ENCODE assay signal across 8 cellular contexts in genomic region chr2:85741811-85742507, GRCh38. TPM values are rescaled to one million over a fixed set of nuclear protein-coding genes. Genes with fewer than 3 reads are reported as not detected.
DNase-seq lines count a peak whose midpoint lies in the region; ATAC-seq and TF ChIP-seq lines count a peak whose summit lies in the region.

No MANE protein-coding gene starts in this region.

- intact Hi-C loops in Right ventricle myocardium superior (cut with DNase I) = no loop called here

- no peaks in the 10 kb centered on the region for H3K4me1 Mint-ChIP-seq in activated naive CD4-positive, alpha-beta T cell treated with anti-CD3 and anti-CD28 coated beads, Interleukin-2, amount 10 ng/mL, durations not matched to agents 7 days and 5 days

- no peaks in the 10 kb centered on the region for H3K36me3 Mint-ChIP-seq in activated naive CD4-positive, alpha-beta T cell treated with anti-CD3 and anti-CD28 coated beads, Interleukin-2, amount 10 ng/mL, durations not matched to agents 7 days and 5 days

- peak overlapping the region; percentile 95 for H3K27ac ChIP-seq in VCaP

- H3K27me3 Mint-ChIP-seq in activated naive CD4-positive, alpha-beta T cell treated with anti-CD3 and anti-CD28 coated beads, Interleukin-2, amount 10 ng/mL, durations not matched to agents 7 days and 5 days = peaks cover 95% of the 10 kb centered on the region

- no peaks in the 10 kb centered on the region for H3K9me3 Mint-ChIP-seq in activated naive CD4-positive, alpha-beta T cell treated with anti-CD3 and anti-CD28 coated beads, Interleukin-2, amount 10 ng/mL, durations not matched to agents 7 days and 5 days

- DNase-seq in HCEC 1CT = peak; percentile 86
- DNase-seq in Right ventricle myocardium superior = peak; percentile 74
- peak; percentile 93 for DNase-seq in putamen (ENCODE audit: low spot score)
- DNase-seq in activated naive CD4-positive, alpha-beta T cell treated with anti-CD3 and anti-CD28 coated beads, Interleukin-2, amount 10 ng/mL, durations not matched to agents 7 days and 5 days = no peak
- no peak for DNase-seq in GM13976 (ENCODE audit: low spot score)

- CTCF ChIA-PET in activated naive CD4-positive, alpha-beta T cell treated with anti-CD3 and anti-CD28 coated beads, Interleukin-2, amount 10 ng/mL, durations not matched to agents 7 days and 5 days (lab: Charles Lee) = interaction anchor here (1.0 to 4.5 kb wide), 8 partner anchors 8 to 338 kb away, joined by 3 to 15 read pairs (median 4); partner anchors contain the start of gene ATOH8

- H3K27ac Mint-ChIP-seq in activated naive CD4-positive, alpha-beta T cell treated with anti-CD3 and anti-CD28 coated beads, Interleukin-2, amount 10 ng/mL, durations not matched to agents 7 days and 5 days = no peak overlapping the region

- in situ Hi-C loops in GM13976 (cut with MboI; ENCODE audit: low sequenced_read_pairs, unreplicated experiment) = no loop called here

- TF ChIP-seq CTCF in VCaP (conservative IDR thresholded peaks at IDR 0.05) (no peak), GM13976 (IDR thresholded peaks at IDR 0.05; ENCODE audit: borderline replicate concordance, control extremely low read depth, extremely low read depth, insufficient read depth, missing control alignments) (no peak)

- H3K4me3 Mint-ChIP-seq in activated naive CD4-positive, alpha-beta T cell treated with anti-CD3 and anti-CD28 coated beads, Interleukin-2, amount 10 ng/mL, durations not matched to agents 7 days and 5 days = no peak overlapping the region

- ATAC-seq in Right ventricle myocardium superior (ENCODE audit: poor library complexity) (peak; percentile 53), HG03521 (IDR thresholded peaks at IDR 0.05; ENCODE audit: unreplicated experiment) (no peak), HG02870 (IDR thresholded peaks at IDR 0.05; ENCODE audit: unreplicated experiment) (no peak)

RNA-seq across cellular contexts. Expression of gene ATOH8, which starts 11.8 kb away (rescaled TPM):
- total RNA-seq in Right ventricle myocardium superior = 25.8 TPM

RNA-seq across cellular contexts. Expression of gene GNLY, which starts 47.8 kb away (rescaled TPM):
- 1.7 TPM for total RNA-seq in Right ventricle myocardium superior

Comparison
In these comparisons a context has a peak if more than half of its experiments do, and no peak if none do; other contexts are left out.
1. DNase-seq: peak in HCEC 1CT (single experiment), Right ventricle myocardium superior (single experiment) and putamen (single experiment); none in activated naive CD4-positive, alpha-beta T cell treated with anti-CD3 and anti-CD28 coated beads, Interleukin-2, amount 10 ng/mL, durations not matched to agents 7 days and 5 days (single experiment) and GM13976 (single experiment).